In the genomic region with DNA sequence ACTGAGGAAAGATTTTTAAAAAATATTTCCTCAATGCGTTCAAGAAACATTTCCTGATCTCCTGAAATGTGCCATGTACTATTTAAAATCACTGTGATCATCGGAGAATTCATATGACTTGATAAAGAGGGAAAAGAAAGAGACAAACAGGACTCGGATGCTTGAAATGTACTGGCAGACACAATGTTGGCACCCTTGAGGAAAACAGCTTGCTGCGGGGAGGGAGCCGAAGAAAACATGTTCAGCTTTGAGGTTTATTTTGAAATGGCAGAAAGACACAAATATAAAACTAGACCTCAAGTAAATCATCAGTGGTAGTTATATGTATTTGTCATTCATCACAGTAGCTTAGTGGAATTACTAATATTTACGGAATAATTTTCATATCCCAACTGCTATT, we compare ENCODE assay signal across 18 cellular contexts.
DNase-seq lines count a peak whose midpoint lies in the region; ATAC-seq and TF ChIP-seq lines count a peak whose summit lies in the region.
"Had no signal": no experiment of that assay in that cellular context is flagged by ENCODE, and none has a peak within 500 bp of the region (broad histone marks: within the 10 kb centered on the region; RNA-seq: fewer than 3 reads in every experiment).

No MANE protein-coding gene starts in this region.

- peaks cover 10% of the 10 kb centered on the region for H3K4me1 ChIP-seq in DND-41 (ENCODE audit: insufficient read depth, low read length)
- H3K4me1 ChIP-seq in neuronal stem cell (ENCODE audit: control insufficient read depth in 2 of 2, insufficient read depth in 1 of 2, low read depth in 1 of 2, low read length in 2 of 2): no peaks in the 10 kb centered on the region
- H3K4me1 ChIP-seq: Peyer's patch, SJSA1 had no signal

- no peak for TF ChIP-seq CTCF in DND-41 (IDR thresholded peaks at IDR 0.05; ENCODE audit: borderline replicate concordance, extremely low read depth, low read length, poor library complexity, severe bottlenecking)

- no peak overlapping the region for H2BK5ac ChIP-seq in neuronal stem cell (ENCODE audit: low read length)

- H3K4me2 ChIP-seq in DND-41 (ENCODE audit: insufficient read depth, low read length) (no peak overlapping the region), neuronal stem cell (ENCODE audit: insufficient read depth, low read length, poor library complexity, severe bottlenecking) (no peak overlapping the region)
- H3K4me2 ChIP-seq: BLaER1 had no signal

- H2BK15ac ChIP-seq in neuronal stem cell (ENCODE audit: low read length): no peak overlapping the region

- no peak overlapping the region for H2AK5ac ChIP-seq in neuronal stem cell (ENCODE audit: low read depth, low read length)

- no peak overlapping the region for H4K91ac ChIP-seq in neuronal stem cell (ENCODE audit: low read depth, low read length, poor library complexity)

- in situ Hi-C loops in SK-MEL-5 (cut with HindIII; ENCODE audit: low pct_unique_long_range_greater_than_20kb, low sequenced_read_pairs): no loop called here

- H2AFZ ChIP-seq in DND-41 (ENCODE audit: low read depth, low read length) (peak overlapping the region; percentile 60), neuronal stem cell (ENCODE audit: low read length) (peak overlapping the region; percentile 12)

- H3K9ac ChIP-seq in DND-41 (ENCODE audit: low read depth, low read length) (no peak overlapping the region), neuronal stem cell (ENCODE audit: low read depth, low read length, poor library complexity) (no peak overlapping the region)
- H3K9ac ChIP-seq: BLaER1, KMS-11 had no signal

- no peaks in the 10 kb centered on the region for H3K79me2 ChIP-seq in DND-41 (ENCODE audit: insufficient read depth, low read length)

- no peak for DNase-seq in DND-41
- peak; percentile 8 for DNase-seq in SK-MEL-5 (ENCODE audit: low read depth, low spot score)
- peak; percentile 84 for DNase-seq in cerebellar cortex (ENCODE audit: low spot score)
- DNase-seq in neuronal stem cell (ENCODE audit: low spot score): no peak
- DNase-seq in UCSD-AML1 (lab: John Stamatoyannopoulos, UW; ENCODE audit: unreplicated experiment): no peak
- DNase-seq in NCI-H187 treated with DMSO at 0.1 percent for 48 hours (lab: John Stamatoyannopoulos, UW): no peak
- no peak for DNase-seq in activated naive CD4-positive, alpha-beta T cell treated with anti-CD3 and anti-CD28 coated beads, Interleukin-2, amount 50 U/mL, for 16 hours
- no peak for DNase-seq in NCI-H526 (lab: John Stamatoyannopoulos, UW)
- DNase-seq: CD4-positive, alpha-beta memory T cell; DMS53; NCI-H1417 treated with DMSO at 0.1 percent for 48 hours; NCI-H1930; NCI-H748 treated with DMSO at 0.1 percent for 48 hours; NK-92 treated with Interleukin-12 subunit alpha and Interleukin-12 subunit beta, amount 100 ng/mL, for 24 hours; Peyer's patch had no signal

- no peak overlapping the region for H3K23ac ChIP-seq in neuronal stem cell (ENCODE audit: low read depth, low read length, poor library complexity)

- H3K4me3 ChIP-seq in DND-41 (ENCODE audit: low read depth in 1 of 2, low read length in 2 of 2) (no peak overlapping the region), neuronal stem cell (ENCODE audit: low read length in 2 of 2) (no peak overlapping the region)
- H3K4me3 ChIP-seq: BLaER1, SJSA1 had no signal

- WGBS in neuronal stem cell (ENCODE audit: extremely low coverage in 2 of 2, insufficient read length in 2 of 2, insufficient replicate concordance in 1 of 2), 2 donors: no CpG with 5 or more reads among the region's 6 CpGs

- H3K18ac ChIP-seq in neuronal stem cell (ENCODE audit: low read length): no peak overlapping the region

- H3K27ac ChIP-seq in DND-41 (ENCODE audit: low read length) (no peak overlapping the region), neuronal stem cell (replicated peaks; ENCODE audit: low read length) (no peak overlapping the region)
- H3K27ac ChIP-seq: BLaER1, KMS-11, Peyer's patch, SJSA1 had no signal

- no peak overlapping the region for H3K4ac ChIP-seq in neuronal stem cell (ENCODE audit: low read length)

- H3K27me3 ChIP-seq in DND-41 (ENCODE audit: insufficient read depth, low read length, poor library complexity) (no peaks in the 10 kb centered on the region), neuronal stem cell (ENCODE audit: control insufficient read depth in 3 of 3, insufficient read depth in 3 of 3, low read depth in 1 of 3, low read length in 3 of 3) (no peaks in the 10 kb centered on the region)
- H3K27me3 ChIP-seq: BLaER1, Peyer's patch, SJSA1 had no signal

- H3K79me1 ChIP-seq in neuronal stem cell (ENCODE audit: low read depth, low read length): no peaks in the 10 kb centered on the region

- no peak overlapping the region for H2BK12ac ChIP-seq in neuronal stem cell (ENCODE audit: low read length)

- ATAC-seq in DND-41 (ENCODE audit: insufficient read depth, low read depth): no peak

- H3K14ac ChIP-seq in neuronal stem cell (ENCODE audit: low read length): no peak overlapping the region

- no peaks in the 10 kb centered on the region for H3K9me3 ChIP-seq in DND-41 (ENCODE audit: insufficient read depth, low read length, severe bottlenecking)
- no peaks in the 10 kb centered on the region for H3K9me3 ChIP-seq in neuronal stem cell (replicated peaks in 1 of 2; ENCODE audit: control insufficient read depth in 2 of 2, insufficient read depth in 1 of 2, low read depth in 1 of 2, low read length in 2 of 2)
- H3K9me3 ChIP-seq: BLaER1, Peyer's patch, SJSA1 had no signal

- H4K8ac ChIP-seq in neuronal stem cell (ENCODE audit: low read depth, low read length): no peak overlapping the region

- no peak overlapping the region for H2BK120ac ChIP-seq in neuronal stem cell (ENCODE audit: low read depth, low read length)

- H4K20me1 ChIP-seq in DND-41 (ENCODE audit: insufficient read depth, low read length): no peaks in the 10 kb centered on the region
- H4K20me1 ChIP-seq: BLaER1 had no signal

- H3K36me3 ChIP-seq in DND-41 (ENCODE audit: insufficient read depth, low read length) (no peaks in the 10 kb centered on the region), neuronal stem cell (replicated peaks in 1 of 2; ENCODE audit: control insufficient read depth in 2 of 2, insufficient read depth in 2 of 2, low read length in 2 of 2) (no peaks in the 10 kb centered on the region)
- H3K36me3 ChIP-seq: BLaER1, Peyer's patch, SJSA1 had no signal

Comparison
In these comparisons a context has a peak if more than half of its experiments do, and no peak if none do; other contexts are left out.
1. DNase-seq: peak in SK-MEL-5 (single experiment) and cerebellar cortex (single experiment); none in DND-41 (single experiment), neuronal stem cell (single experiment), UCSD-AML1 (single experiment), NCI-H187 treated with DMSO at 0.1 percent for 48 hours (single experiment), activated naive CD4-positive, alpha-beta T cell treated with anti-CD3 and anti-CD28 coated beads, Interleukin-2, amount 50 U/mL, for 16 hours (single experiment) and NCI-H526 (0 of 2).